In the genomic region with DNA sequence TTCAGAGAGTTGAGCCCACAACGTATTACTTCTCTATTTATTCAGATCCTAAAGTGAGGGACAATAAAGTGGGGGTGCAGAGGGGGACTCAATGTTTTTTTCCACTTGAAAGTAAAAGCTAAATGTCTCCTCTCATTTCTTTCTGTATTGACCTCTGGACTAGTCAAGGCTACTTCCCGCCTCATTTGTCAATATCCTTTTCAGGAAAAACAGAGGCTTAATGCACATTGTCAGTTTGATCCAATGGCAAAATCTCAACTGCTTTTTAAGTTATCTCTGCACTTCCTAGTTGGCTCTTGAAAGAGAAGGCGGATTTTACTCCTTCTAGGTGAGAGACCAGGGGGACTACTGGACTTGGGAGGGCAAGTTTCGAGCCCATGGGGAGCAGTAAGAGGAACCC, we compare ENCODE assay signal across 1 cellular context.
TF ChIP-seq lines count a peak whose summit lies in the region.

No MANE protein-coding gene starts in this region.

TF ChIP-seq in endothelial cell of umbilical vein, 7 proteins besides CTCF, POLR2A, EP300 and RAD21:
- TF ChIP-seq EZH2 (IDR thresholded peaks at IDR 0.05; ENCODE audit: borderline replicate concordance, low read depth, low read length, severe bottlenecking) = no peak
- TF ChIP-seq FOS (IDR thresholded peaks at IDR 0.05; ENCODE audit: borderline replicate concordance, insufficient read depth, low read length) = no peak
- no peak for TF ChIP-seq MYC (IDR thresholded peaks at IDR 0.05; ENCODE audit: low read depth, low read length)
- no peak for TF ChIP-seq GATA2 (IDR thresholded peaks at IDR 0.05; ENCODE audit: insufficient read depth, insufficient read length, low read depth, low read length)
- no peak for TF ChIP-seq JUN (IDR thresholded peaks at IDR 0.05; ENCODE audit: borderline replicate concordance, insufficient read depth, insufficient read length, low read depth)
- TF ChIP-seq, protein P1, sequence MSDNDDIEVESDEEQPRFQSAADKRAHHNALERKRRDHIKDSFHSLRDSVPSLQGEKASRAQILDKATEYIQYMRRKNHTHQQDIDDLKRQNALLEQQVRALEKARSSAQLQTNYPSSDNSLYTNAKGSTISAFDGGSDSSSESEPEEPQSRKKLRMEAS (IDR thresholded peaks at IDR 0.05; ENCODE audit: insufficient read depth, insufficient read length) = no peak
- TF ChIP-seq POLR2AphosphoS5 (IDR thresholded peaks at IDR 0.05; ENCODE audit: insufficient read depth, low read depth, low read length) = no peak
TF ChIP-seq in endothelial cell of umbilical vein: peak in this region for 0.
